14 cellular contexts compared by ENCODE assay signal in the genomic region with DNA sequence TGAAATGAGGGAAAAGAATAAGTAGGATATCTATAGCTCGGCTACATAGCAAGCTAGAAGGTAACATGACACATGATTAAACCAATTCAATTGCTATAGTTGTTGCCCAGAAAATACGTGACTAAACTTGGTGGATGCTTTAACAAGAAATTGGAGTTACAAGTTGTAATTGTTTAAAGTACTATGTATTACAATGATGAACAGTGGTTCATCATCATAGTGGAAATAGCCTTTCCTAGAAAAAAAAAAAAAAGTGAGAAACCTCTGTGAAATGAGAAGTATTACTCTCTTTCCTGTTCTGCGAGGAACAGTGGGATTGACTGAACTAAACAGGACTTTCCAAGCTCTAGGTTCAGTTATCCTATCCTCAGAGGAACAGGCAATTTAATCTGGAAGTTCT.
A peak's percentile ranks its signal among the peaks of the same experiment; 100 is the strongest.
DNase-seq lines count a peak whose midpoint lies in the region; ATAC-seq and TF ChIP-seq lines count a peak whose summit lies in the region.
"Had no signal": no experiment of that assay in that cellular context is flagged by ENCODE, and none has a peak within 500 bp of the region (broad histone marks: within the 10 kb centered on the region; RNA-seq: fewer than 3 reads in every experiment).

No MANE protein-coding gene starts in this region.

- H3K9me3 Mint-ChIP-seq in activated T-cell treated with anti-CD3 and anti-CD28 coated beads, Interleukin-2, amount 50 U/mL, for 72 hours, result peaks cover 0 to 2% of the 10 kb centered on the region in 2 donors
- peaks cover 3% of the 10 kb centered on the region for H3K9me3 Mint-ChIP-seq in activated naive CD8-positive, alpha-beta T cell treated with anti-CD3 and anti-CD28 coated beads, Interleukin-2, amount 50 U/mL, for 24 hours

- peak overlapping the region; percentile 72 for H3K27ac Mint-ChIP-seq in activated T-cell treated with anti-CD3 and anti-CD28 coated beads, Interleukin-2, amount 50 U/mL, for 72 hours
- H3K27ac Mint-ChIP-seq in activated naive CD8-positive, alpha-beta T cell treated with anti-CD3 and anti-CD28 coated beads, Interleukin-2, amount 50 U/mL, for 24 hours, result peak overlapping the region; percentile 17
- H3K27ac Mint-ChIP-seq: H9 had no signal

- H3K9me2 ChIP-seq in MM.1S (replicated peaks; ENCODE audit: insufficient read depth, low read length), result no peaks in the 10 kb centered on the region

- H3K4me2 ChIP-seq in MM.1S (ENCODE audit: low read depth, low read length), result peak overlapping the region; percentile 51; the same call in 1 of the 2 replicates
- H3K4me2 ChIP-seq: BLaER1 treated with 17β-estradiol and CSF1 and Interleukin-3, amounts not matched to agents 10 nM and 100 nM had no signal

- no peaks in the 10 kb centered on the region for H3K27me3 Mint-ChIP-seq in activated T-cell treated with anti-CD3 and anti-CD28 coated beads, Interleukin-2, amount 50 U/mL, for 72 hours (ENCODE audit: low read depth)
- peaks cover 2% of the 10 kb centered on the region for H3K27me3 Mint-ChIP-seq in activated naive CD8-positive, alpha-beta T cell treated with anti-CD3 and anti-CD28 coated beads, Interleukin-2, amount 50 U/mL, for 24 hours

- no peaks in the 10 kb centered on the region for H3K27me3 ChIP-seq in MM.1S (replicated peaks; ENCODE audit: insufficient read depth, low read length)
- H3K27me3 ChIP-seq in effector memory CD4-positive, alpha-beta T cell (replicated peaks; ENCODE audit: control insufficient read depth, insufficient read depth, low read length, poor library complexity, severe bottlenecking), result no peaks in the 10 kb centered on the region
- H3K27me3 ChIP-seq: BLaER1 treated with 17β-estradiol and CSF1 and Interleukin-3, amounts not matched to agents 10 nM and 100 nM had no signal

- H3K4me3 Mint-ChIP-seq in activated T-cell treated with anti-CD3 and anti-CD28 coated beads, Interleukin-2, amount 50 U/mL, for 72 hours, result peak overlapping the region; percentile 59 to 84
- peak overlapping the region; percentile 22 for H3K4me3 Mint-ChIP-seq in activated naive CD8-positive, alpha-beta T cell treated with anti-CD3 and anti-CD28 coated beads, Interleukin-2, amount 50 U/mL, for 24 hours
- H3K4me3 Mint-ChIP-seq: H9 had no signal

- peaks cover 17% of the 10 kb centered on the region for H3F3A ChIP-seq in MM.1S (ENCODE audit: insufficient read depth, low read length)

- ATAC-seq in activated T-cell treated with anti-CD3 and anti-CD28 coated beads, Interleukin-2, amount 50 U/mL, for 72 hours (replicated peaks in 1 of 2), result no peak
- ATAC-seq in activated naive CD8-positive, alpha-beta T cell treated with anti-CD3 and anti-CD28 coated beads, Interleukin-2, amount 50 U/mL, for 24 hours, result no peak
- ATAC-seq in GM19351 (IDR thresholded peaks at IDR 0.05; ENCODE audit: unreplicated experiment), result no peak

- TF ChIP-seq CTCF in MM.1S (IDR thresholded peaks at IDR 0.05; ENCODE audit: low read length), result no peak

- H3K4me1 Mint-ChIP-seq in activated T-cell treated with anti-CD3 and anti-CD28 coated beads, Interleukin-2, amount 50 U/mL, for 72 hours (ENCODE audit: low read depth), result peaks cover 69% of the 10 kb centered on the region
- H3K4me1 Mint-ChIP-seq in activated naive CD8-positive, alpha-beta T cell treated with anti-CD3 and anti-CD28 coated beads, Interleukin-2, amount 50 U/mL, for 24 hours, result peaks cover 45% of the 10 kb centered on the region
- H3K4me1 Mint-ChIP-seq: H9 had no signal

- H2AFZ ChIP-seq in MM.1S (ENCODE audit: low read length), result no peak overlapping the region

- H3K4me3 ChIP-seq in MM.1S (ENCODE audit: low read length), result peak overlapping the region; percentile 11; the same call in 1 of the 2 replicates
- no peak overlapping the region for H3K4me3 ChIP-seq in effector memory CD4-positive, alpha-beta T cell (ENCODE audit: insufficient read depth, low read depth, low read length, poor library complexity, severe bottlenecking)
- H3K4me3 ChIP-seq: BLaER1 treated with 17β-estradiol and CSF1 and Interleukin-3, amounts not matched to agents 10 nM and 100 nM had no signal

- H3K79me2 ChIP-seq in MM.1S (ENCODE audit: low read length), result no peaks in the 10 kb centered on the region

- peaks cover 5 to 8% of the 10 kb centered on the region in 2 donors for H3K36me3 Mint-ChIP-seq in activated T-cell treated with anti-CD3 and anti-CD28 coated beads, Interleukin-2, amount 50 U/mL, for 72 hours (ENCODE audit: insufficient read depth in 2 of 2)
- H3K36me3 Mint-ChIP-seq in activated naive CD8-positive, alpha-beta T cell treated with anti-CD3 and anti-CD28 coated beads, Interleukin-2, amount 50 U/mL, for 24 hours (ENCODE audit: low read depth), result peaks cover 7% of the 10 kb centered on the region

- no peak for DNase-seq in activated T-cell treated with anti-CD3 and anti-CD28 coated beads, Interleukin-2, amount 50 U/mL, for 72 hours
- no peak for DNase-seq in activated T-cell treated with anti-CD3 and anti-CD28 coated beads for 4 hours
- DNase-seq in MM.1S, result no peak
- no peak for DNase-seq in activated naive CD8-positive, alpha-beta T cell treated with anti-CD3 and anti-CD28 coated beads, Interleukin-2, amount 50 U/mL, for 24 hours
- DNase-seq in activated naive CD4-positive, alpha-beta T cell treated with anti-CD3 and anti-CD28 coated beads, Interleukin-2, amount 50 U/mL, for 16 hours, result no peak
- DNase-seq in effector memory CD4-positive, alpha-beta T cell, result no peak
- DNase-seq: 8988T; Calu3; CD4-positive, CD25-positive, alpha-beta regulatory T cell; DMS 273 treated with DMSO at 0.1 percent for 48 hours; GOT3; H9 had no signal

- H4K20me1 ChIP-seq in MM.1S (ENCODE audit: insufficient read depth, low read length), result no peaks in the 10 kb centered on the region
- H4K20me1 ChIP-seq: BLaER1 treated with 17β-estradiol and CSF1 and Interleukin-3, amounts not matched to agents 10 nM and 100 nM had no signal

- peaks cover 45% of the 10 kb centered on the region for H3K4me1 ChIP-seq in MM.1S (ENCODE audit: low read length)
- peaks cover 3% of the 10 kb centered on the region for H3K4me1 ChIP-seq in effector memory CD4-positive, alpha-beta T cell (ENCODE audit: control insufficient read depth, insufficient read depth, low read length, poor library complexity, severe bottlenecking)

- H3K36me3 ChIP-seq in MM.1S (replicated peaks; ENCODE audit: insufficient read depth, low read length), result no peaks in the 10 kb centered on the region
- no peaks in the 10 kb centered on the region for H3K36me3 ChIP-seq in effector memory CD4-positive, alpha-beta T cell (ENCODE audit: control insufficient read depth, insufficient read depth, low read length)
- H3K36me3 ChIP-seq: BLaER1 treated with 17β-estradiol and CSF1 and Interleukin-3, amounts not matched to agents 10 nM and 100 nM had no signal

- no peak overlapping the region for H3K27ac ChIP-seq in MM.1S (ENCODE audit: low read length)
- H3K27ac ChIP-seq in effector memory CD4-positive, alpha-beta T cell (ENCODE audit: insufficient read depth, low read length, poor library complexity, severe bottlenecking), result no peak overlapping the region
- H3K27ac ChIP-seq: BLaER1 treated with 17β-estradiol and CSF1 and Interleukin-3, amounts not matched to agents 10 nM and 100 nM had no signal

- no peaks in the 10 kb centered on the region for H3K9me3 ChIP-seq in MM.1S (replicated peaks; ENCODE audit: insufficient read depth, low read length)
- no peaks in the 10 kb centered on the region for H3K9me3 ChIP-seq in effector memory CD4-positive, alpha-beta T cell (ENCODE audit: control insufficient read depth, low read length)

- no peak overlapping the region for H3K9ac ChIP-seq in MM.1S (ENCODE audit: low read length)
- H3K9ac ChIP-seq: BLaER1 treated with 17β-estradiol and CSF1 and Interleukin-3, amounts not matched to agents 10 nM and 100 nM had no signal
